In the genomic region with DNA sequence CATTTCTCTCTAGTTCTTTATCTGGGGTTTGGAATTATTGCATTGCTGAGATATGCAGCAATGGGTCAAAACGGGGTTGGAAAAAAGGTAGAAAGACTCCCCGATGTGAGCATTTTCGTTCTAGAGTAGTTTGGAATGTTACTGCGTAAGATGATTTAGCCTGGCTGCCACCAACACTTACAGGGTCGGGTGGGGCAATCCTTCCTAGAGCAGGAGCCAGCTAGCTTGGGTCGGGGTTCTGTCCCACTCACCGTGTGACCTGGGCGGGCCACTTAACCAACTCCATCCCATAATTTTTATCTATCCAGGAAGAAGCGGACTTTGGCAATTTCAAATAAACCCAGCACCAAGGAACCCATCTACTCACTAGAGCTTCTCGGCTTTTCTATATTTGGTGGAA, we compare ENCODE assay signal across 10 cellular contexts.
A peak's percentile ranks its signal among the peaks of the same experiment; 100 is the strongest.
DNase-seq lines count a peak whose midpoint lies in the region; ATAC-seq, FAIRE-seq and TF ChIP-seq lines count a peak whose summit lies in the region.
"Had no signal": no experiment of that assay in that cellular context is flagged by ENCODE, and none has a peak within 500 bp of the region (broad histone marks: within the 10 kb centered on the region; RNA-seq: fewer than 3 reads in every experiment).

No MANE protein-coding gene starts in this region.

- H3K9me3 ChIP-seq in breast epithelium (no peaks in the 10 kb centered on the region), endodermal cell (ENCODE audit: control insufficient read depth, low read length) (no peaks in the 10 kb centered on the region), testis (no peaks in the 10 kb centered on the region)
- H3K9me3 ChIP-seq: neutrophil had no signal

- intact Hi-C loops in MCF 10A (cut with micrococcal nuclease) (loop anchor here (2.0 kb wide), 1 partner anchor 51 kb away; no protein-coding TSS in a partner anchor), breast epithelium (cut with DNase I; ENCODE audit: low total_unique reads) (no loop called here), testis (cut with DNase I; ENCODE audit: low total_unique reads) (no loop called here)

- no peaks in the 10 kb centered on the region for H3K27me3 Mint-ChIP-seq in MCF 10A (ENCODE audit: insufficient read depth, unreplicated experiment)
- peaks cover 19% of the 10 kb centered on the region for H3K27me3 Mint-ChIP-seq in endodermal cell (ENCODE audit: insufficient read depth)

- ATAC-seq in GM19328 (IDR thresholded peaks at IDR 0.05; ENCODE audit: unreplicated experiment): no peak

- CTCF ChIA-PET in MCF 10A (lab: Yijun Ruan, JAX): interaction anchor here (0.5 to 1.2 kb wide), 3 partner anchors 242 to 545 kb away, joined by 3 read pairs; no protein-coding TSS in a partner anchor

- H3K9me3 Mint-ChIP-seq in MCF 10A (ENCODE audit: unreplicated experiment) (no peaks in the 10 kb centered on the region), endodermal cell (no peaks in the 10 kb centered on the region)
- H3K9me3 Mint-ChIP-seq: dendritic cell treated with granulocyte-macrophage colony-stimulating factor and Interleukin-4, amounts not matched to agents 40 ng/mL and 50 ng/mL, for 4 days had no signal

- POLR2A ChIA-PET in MCF 10A (lab: Yijun Ruan, JAX): interaction anchor here (0.7 to 4.6 kb wide), 10 partner anchors 9 to 324 kb away, joined by 3 to 43 read pairs (median 6); a partner anchor contains a TSS

- DNase-seq in MCF 10A (ENCODE audit: unreplicated experiment) (peak; percentile 64), breast epithelium (ENCODE audit: low spot score in 2 of 2) (no peak), RCC 7860 (ENCODE audit: low spot score) (peak; percentile 44), endodermal cell (peak; percentile 64), testis (peak; percentile 55), NCI-H128 (lab: John Stamatoyannopoulos, UW; ENCODE audit: unreplicated experiment) (no peak), inferior parietal cortex (ENCODE audit: extremely low spot score) (no peak)

- H3K4me1 Mint-ChIP-seq in MCF 10A (ENCODE audit: insufficient read depth, unreplicated experiment) (no peaks in the 10 kb centered on the region), endodermal cell (peaks cover 2% of the 10 kb centered on the region)

- BruUV-seq in MCF 10A (replicated peaks; lab: Mats Ljungman, UMichigan): no TSS peak

- H3K4me1 ChIP-seq in breast epithelium: no peaks in the 10 kb centered on the region
- no peaks in the 10 kb centered on the region for H3K4me1 ChIP-seq in endodermal cell (ENCODE audit: control insufficient read depth, insufficient read depth, low read length)
- H3K4me1 ChIP-seq in testis: no peaks in the 10 kb centered on the region

- H3K9ac ChIP-seq in endodermal cell (ENCODE audit: extremely low read depth, low read length, poor library complexity, severe bottlenecking): no peak overlapping the region

- peaks cover 0 to 39% of the 10 kb centered on the region in 2 donors for H3K27me3 ChIP-seq in breast epithelium
- peaks cover 3% of the 10 kb centered on the region for H3K27me3 ChIP-seq in endodermal cell (ENCODE audit: control insufficient read depth, insufficient read depth, low read length, poor library complexity, severe bottlenecking)
- no peaks in the 10 kb centered on the region for H3K27me3 ChIP-seq in testis

- 7 to 10% methylated on average over 2 to 9 of the region's 10 CpGs for WGBS in endodermal cell (ENCODE audit: insufficient coverage in 1 of 2, insufficient read length in 1 of 2), 2 experiments
- 21 to 23% methylated on average over 10 of the region's 10 CpGs for WGBS in testis, 2 donors

- H3K4me3 Mint-ChIP-seq in MCF 10A (ENCODE audit: unreplicated experiment) (peak overlapping the region; percentile 76), endodermal cell (peak overlapping the region; percentile 66)
- H3K4me3 Mint-ChIP-seq: dendritic cell treated with granulocyte-macrophage colony-stimulating factor and Interleukin-4, amounts not matched to agents 40 ng/mL and 50 ng/mL, for 4 days had no signal

- no peak overlapping the region for H3K4me3 ChIP-seq in breast epithelium
- H3K4me3 ChIP-seq in endodermal cell (ENCODE audit: low read length): peak overlapping the region; percentile 77
- peak overlapping the region; percentile 2 to 38 for H3K4me3 ChIP-seq in testis

- FAIRE-seq in RCC 7860 (lab: Jason Lieb, UNC): no peak

- H3K27ac Mint-ChIP-seq in MCF 10A (ENCODE audit: low read depth, unreplicated experiment) (peak overlapping the region; percentile 74), endodermal cell (no peak overlapping the region)
- H3K27ac Mint-ChIP-seq: dendritic cell treated with granulocyte-macrophage colony-stimulating factor and Interleukin-4, amounts not matched to agents 40 ng/mL and 50 ng/mL, for 4 days had no signal

- TF ChIP-seq CTCF in MCF 10A (IDR thresholded peaks at IDR 0.05; ENCODE audit: unreplicated experiment) (no peak), breast epithelium (IDR thresholded peaks at IDR 0.05) (no peak), endodermal cell (conservative IDR thresholded peaks at IDR 0.05) (no peak), testis (IDR thresholded peaks at IDR 0.05) (no peak)

- no peak for TF ChIP-seq POLR2A in breast epithelium (IDR thresholded peaks at IDR 0.05)
- TF ChIP-seq POLR2A in testis (IDR thresholded peaks at IDR 0.05): no peak

- no peaks in the 10 kb centered on the region for H3K36me3 Mint-ChIP-seq in MCF 10A (ENCODE audit: insufficient read depth, unreplicated experiment)
- no peaks in the 10 kb centered on the region for H3K36me3 Mint-ChIP-seq in endodermal cell (ENCODE audit: low read depth)

- no peak overlapping the region for H3K27ac ChIP-seq in breast epithelium
- H3K27ac ChIP-seq in endodermal cell (ENCODE audit: low read depth, low read length): no peak overlapping the region
- no peak overlapping the region for H3K27ac ChIP-seq in testis
- H3K27ac ChIP-seq: neutrophil had no signal

- no peaks in the 10 kb centered on the region for H3K36me3 ChIP-seq in breast epithelium
- H3K36me3 ChIP-seq in endodermal cell (ENCODE audit: control insufficient read depth, insufficient read depth, low read length): no peaks in the 10 kb centered on the region
- H3K36me3 ChIP-seq in testis (ENCODE audit: low read depth, missing control alignments): no peaks in the 10 kb centered on the region
- H3K36me3 ChIP-seq: neutrophil had no signal

Comparison
In these comparisons a context has a peak if more than half of its experiments do, and no peak if none do; other contexts are left out.
1. DNase-seq: peak in MCF 10A (single experiment), RCC 7860 (single experiment), endodermal cell (single experiment) and testis (single experiment); none in breast epithelium (0 of 2), NCI-H128 (single experiment) and inferior parietal cortex (single experiment).
2. H3K4me3 ChIP-seq: peak in endodermal cell (single experiment) and testis (2 of 2); none in breast epithelium (0 of 3).